Comparison of ENCODE assay signal across 8 cellular contexts in genomic region chr9:19102631-19103345, GRCh38. TPM values are rescaled to one million over a fixed set of nuclear protein-coding genes. Genes with fewer than 3 reads are reported as not detected.
DNase-seq lines count a peak whose midpoint lies in the region; ATAC-seq and TF ChIP-seq lines count a peak whose summit lies in the region.

TSS of gene HAUS6 (minus strand) at chr9:19102904. CDS start at chr9:19102651, 253 bp downstream.

- H3K27me3 Mint-ChIP-seq in osteocyte (ENCODE audit: unreplicated experiment): no peaks in the 10 kb centered on the region

- TF ChIP-seq POLR2A in thyroid gland (IDR thresholded peaks at IDR 0.05): peak in 1 of 2 donors; percentile 74

- no peaks in the 10 kb centered on the region for H3K9me3 ChIP-seq in thyroid gland

- TF ChIP-seq CTCF in GM12873 (IDR thresholded peaks at IDR 0.05; ENCODE audit: insufficient read depth, low read depth, low read length, missing control alignments): peak; percentile 53
- peak; percentile 53 for TF ChIP-seq CTCF in osteocyte (IDR thresholded peaks at IDR 0.05)
- peak in 5 of 6 experiments; percentile 47 to 75 (median 72) for TF ChIP-seq CTCF in thyroid gland (IDR thresholded peaks at IDR 0.05)

- H3K4me3 Mint-ChIP-seq in osteocyte (ENCODE audit: unreplicated experiment): peak within 1 kb of the TSS; percentile 93

- peaks cover 22% of the 10 kb centered on the region for H3K4me1 Mint-ChIP-seq in osteocyte (ENCODE audit: unreplicated experiment)

- peak within 1 kb of the TSS; percentile 85 for H3K27ac Mint-ChIP-seq in osteocyte (ENCODE audit: unreplicated experiment)

- no peaks in the 10 kb centered on the region for H3K27me3 ChIP-seq in thyroid gland

- intact Hi-C loops in head of caudate nucleus (cut with DNase I): loop anchor here (2.0 to 10.0 kb wide), 3 partner anchors 54 to 278 kb away; partner anchors contain the start of genes RPS6 and RRAGA
- intact Hi-C loops in thyroid gland (cut with DNase I): loop anchor here (10.0 kb wide), 1 partner anchor 72 kb away; no protein-coding TSS in a partner anchor

- peaks cover 8 to 9% of the 10 kb centered on the region in 2 donors for H3K4me1 ChIP-seq in thyroid gland

- WGBS in thyroid gland, 2 donors: 8 to 12% methylated on average over 35 to 46 of the region's 46 CpGs

- H3K9me3 Mint-ChIP-seq in osteocyte (ENCODE audit: unreplicated experiment): no peaks in the 10 kb centered on the region

- no peaks in the 10 kb centered on the region for H3K36me3 ChIP-seq in thyroid gland

- H3K27ac ChIP-seq in thyroid gland: peak within 1 kb of the TSS; percentile 16 to 95 (median 74)

- no peaks in the 10 kb centered on the region for H3K36me3 Mint-ChIP-seq in osteocyte (ENCODE audit: unreplicated experiment)

- peak; percentile 87 to 95 (median 92) for DNase-seq in NCI-H1417 (lab: John Stamatoyannopoulos, UW)
- DNase-seq in SW 1271 (lab: John Stamatoyannopoulos, UW): peak; percentile 71 to 72
- DNase-seq in activated naive CD8-positive, alpha-beta T cell treated with anti-CD3 and anti-CD28 coated beads, Interleukin-2, amount 50 U/mL, for 16 hours (ENCODE audit: low read depth, low spot score): peak; percentile 85
- DNase-seq in head of caudate nucleus: peak; percentile 94 to 99 (median 97)
- DNase-seq in osteocyte (ENCODE audit: extremely low spot score, unreplicated experiment): peak; percentile 96
- DNase-seq in thyroid gland: peak; percentile 95 to 97

- peak; percentile 98 for ATAC-seq in HG02759 (IDR thresholded peaks at IDR 0.05; ENCODE audit: unreplicated experiment)

- H3K4me3 ChIP-seq in thyroid gland (replicated peaks in 1 of 3): peak within 1 kb of the TSS; percentile 45 to 74 (median 57)

RNA-seq across cellular contexts. Expression of gene HAUS6, which starts in this region (rescaled TPM):
- total RNA-seq in osteocyte (8.6 and 9.5 TPM in 2 replicates), thyroid gland (1 to 10 TPM; 5.9 to 8.5 (median 7.9) TPM)

Comparison
In these comparisons a context has a peak if more than half of its experiments do, and no peak if none do; other contexts are left out.
1. Peak in every context shown above with its lines: DNase-seq, ATAC-seq, H3K4me3 ChIP-seq and H3K27ac ChIP-seq.